In genomic region chr4:185657699-185658098, GRCh38 we compare ENCODE assay signal across 1 cellular context.
TF ChIP-seq lines count a peak whose summit lies in the region.

No MANE protein-coding gene starts in this region.

TF ChIP-seq in HepG2, 621 proteins besides CTCF, POLR2A, EP300 and RAD21 (continued from another document):
- TF ChIP-seq ZNF574 (CRISPR knock-in tag; IDR thresholded peaks at IDR 0.05) (no peak), ZNF18 (CRISPR knock-in tag; IDR thresholded peaks at IDR 0.05; ENCODE audit: insufficient replicate concordance) (no peak), ZNF24 (IDR thresholded peaks at IDR 0.05) (no peak), PATZ1 (CRISPR knock-in tag; IDR thresholded peaks at IDR 0.05) (no peak), ZNF101 (CRISPR knock-in tag; IDR thresholded peaks at IDR 0.05; ENCODE audit: borderline replicate concordance, low read depth) (no peak), CEBPG (CRISPR knock-in tag; IDR thresholded peaks at IDR 0.05) (no peak), HNRNPL (IDR thresholded peaks at IDR 0.05; ENCODE audit: low read depth, low read length) (no peak), FOXJ3 (CRISPR knock-in tag; IDR thresholded peaks at IDR 0.05; ENCODE audit: borderline replicate concordance) (no peak), ZNF382 (CRISPR knock-in tag; IDR thresholded peaks at IDR 0.05; ENCODE audit: borderline replicate concordance) (no peak), ZNF350 (CRISPR knock-in tag; IDR thresholded peaks at IDR 0.05; ENCODE audit: borderline replicate concordance, low read depth) (no peak)
